In the genomic region with DNA sequence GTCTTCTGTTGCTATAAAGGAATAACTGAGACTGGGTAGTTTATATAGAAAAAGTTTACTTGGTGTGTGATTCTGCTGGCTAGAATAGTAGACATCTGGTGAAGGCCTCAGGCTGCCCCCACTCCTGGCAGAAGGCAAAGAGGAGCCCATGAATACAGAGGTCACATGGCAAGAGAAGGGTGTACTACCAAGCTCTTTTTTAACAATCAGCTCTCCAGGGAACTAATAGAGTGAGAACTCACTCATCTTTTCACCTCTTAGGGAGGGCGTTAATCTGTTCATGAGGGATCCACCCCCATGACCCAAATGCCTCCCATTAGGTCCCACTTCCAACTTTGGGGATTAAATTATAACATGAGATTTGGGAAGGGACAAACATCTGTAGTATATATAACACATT, we compare ENCODE assay signal across 19 cellular contexts. TPM values are rescaled to one million over a fixed set of nuclear protein-coding genes. Genes with fewer than 3 reads are reported as not detected.
DNase-seq lines count a peak whose midpoint lies in the region; FAIRE-seq and TF ChIP-seq lines count a peak whose summit lies in the region.
"Had no signal": no experiment of that assay in that cellular context is flagged by ENCODE, and none has a peak within 500 bp of the region (broad histone marks: within the 10 kb centered on the region; RNA-seq: fewer than 3 reads in every experiment).

No MANE protein-coding gene starts in this region.

- no peak for FAIRE-seq in HTR-8/SVneo (lab: Jason Lieb, UNC)
- FAIRE-seq: GM12891, GM18507 had no signal

- intact Hi-C loops in activated CD4-positive, alpha-beta T cell treated with anti-CD3 and anti-CD28 coated beads, Interleukin-2, amount 10 ng/mL, durations not matched to agents 24 days and 14 days (cut with micrococcal nuclease) = no loop called here
- intact Hi-C loops in activated T-helper 1 cell treated with anti-CD3 and anti-CD28 coated beads, Interleukin-12 subunit alpha, Interleukin-12 subunit beta, Interleukin-2, Interleukin-4 antibody, amounts not matched to agents 30 ng/mL and 10 ng/mL and 1 ng/mL, durations not matched to agents 14 hours and 24 hours and 36 hours (cut with micrococcal nuclease) = no loop called here

- H3K23ac ChIP-seq in mesendoderm (ENCODE audit: low read length) = no peak overlapping the region

- H3K18ac ChIP-seq in mesendoderm (ENCODE audit: low read length) = no peak overlapping the region

- no peak overlapping the region for H3K4me2 ChIP-seq in mesendoderm (ENCODE audit: low read length)
- H3K4me2 ChIP-seq: GM23338 had no signal

- H3K79me1 ChIP-seq in mesendoderm (ENCODE audit: low read length) = peaks cover 2% of the 10 kb centered on the region

- no peak for TF ChIP-seq CTCF in endodermal cell (conservative IDR thresholded peaks at IDR 0.05)

- peaks cover 30% of the 10 kb centered on the region for H3K4me1 Mint-ChIP-seq in activated CD4-positive, alpha-beta T cell treated with anti-CD3 and anti-CD28 coated beads, Interleukin-2, amount 10 ng/mL, durations not matched to agents 24 days and 14 days
- peaks cover 33% of the 10 kb centered on the region for H3K4me1 Mint-ChIP-seq in activated T-helper 1 cell treated with anti-CD3 and anti-CD28 coated beads, Interleukin-12 subunit alpha, Interleukin-12 subunit beta, Interleukin-2, Interleukin-4 antibody, amounts not matched to agents 30 ng/mL and 10 ng/mL and 1 ng/mL, durations not matched to agents 14 hours and 24 hours and 36 hours (ENCODE audit: low read depth)
- peaks cover 27% of the 10 kb centered on the region for H3K4me1 Mint-ChIP-seq in endodermal cell

- no peak overlapping the region for H2BK120ac ChIP-seq in mesendoderm (ENCODE audit: low read depth, low read length)

- H3K4ac ChIP-seq in mesendoderm (ENCODE audit: low read depth, low read length) = no peak overlapping the region

- no peaks in the 10 kb centered on the region for H3K9me3 ChIP-seq in endodermal cell (ENCODE audit: control insufficient read depth, low read length)

- no peaks in the 10 kb centered on the region for H3K9me3 Mint-ChIP-seq in activated CD4-positive, alpha-beta T cell treated with anti-CD3 and anti-CD28 coated beads, Interleukin-2, amount 10 ng/mL, durations not matched to agents 24 days and 14 days
- H3K9me3 Mint-ChIP-seq in activated T-helper 1 cell treated with anti-CD3 and anti-CD28 coated beads, Interleukin-12 subunit alpha, Interleukin-12 subunit beta, Interleukin-2, Interleukin-4 antibody, amounts not matched to agents 30 ng/mL and 10 ng/mL and 1 ng/mL, durations not matched to agents 14 hours and 24 hours and 36 hours = no peaks in the 10 kb centered on the region
- H3K9me3 Mint-ChIP-seq in endodermal cell = no peaks in the 10 kb centered on the region
- H3K9me3 Mint-ChIP-seq: GM23338, H9 had no signal

- H3K4me3 Mint-ChIP-seq in activated CD4-positive, alpha-beta T cell treated with anti-CD3 and anti-CD28 coated beads, Interleukin-2, amount 10 ng/mL, durations not matched to agents 24 days and 14 days = no peak overlapping the region
- H3K4me3 Mint-ChIP-seq in activated T-helper 1 cell treated with anti-CD3 and anti-CD28 coated beads, Interleukin-12 subunit alpha, Interleukin-12 subunit beta, Interleukin-2, Interleukin-4 antibody, amounts not matched to agents 30 ng/mL and 10 ng/mL and 1 ng/mL, durations not matched to agents 14 hours and 24 hours and 36 hours = no peak overlapping the region
- H3K4me3 Mint-ChIP-seq in endodermal cell = no peak overlapping the region
- H3K4me3 Mint-ChIP-seq: CD4-positive, alpha-beta memory T cell; GM23338; H9 had no signal

- H2BK15ac ChIP-seq in mesendoderm (replicated peaks; ENCODE audit: low read depth) = no peak overlapping the region

- H3K56ac ChIP-seq in mesendoderm (ENCODE audit: low read length) = no peak overlapping the region

- H3K27ac Mint-ChIP-seq in activated CD4-positive, alpha-beta T cell treated with anti-CD3 and anti-CD28 coated beads, Interleukin-2, amount 10 ng/mL, durations not matched to agents 24 days and 14 days = peak overlapping the region; percentile 43
- H3K27ac Mint-ChIP-seq in activated T-helper 1 cell treated with anti-CD3 and anti-CD28 coated beads, Interleukin-12 subunit alpha, Interleukin-12 subunit beta, Interleukin-2, Interleukin-4 antibody, amounts not matched to agents 30 ng/mL and 10 ng/mL and 1 ng/mL, durations not matched to agents 14 hours and 24 hours and 36 hours = peak overlapping the region; percentile 46
- H3K27ac Mint-ChIP-seq in endodermal cell = no peak overlapping the region
- H3K27ac Mint-ChIP-seq: CD4-positive, alpha-beta memory T cell; GM23338; H9 had no signal

- H3K36me3 Mint-ChIP-seq in activated CD4-positive, alpha-beta T cell treated with anti-CD3 and anti-CD28 coated beads, Interleukin-2, amount 10 ng/mL, durations not matched to agents 24 days and 14 days (ENCODE audit: low read depth) = peaks cover 48% of the 10 kb centered on the region
- peaks cover 30% of the 10 kb centered on the region for H3K36me3 Mint-ChIP-seq in activated T-helper 1 cell treated with anti-CD3 and anti-CD28 coated beads, Interleukin-12 subunit alpha, Interleukin-12 subunit beta, Interleukin-2, Interleukin-4 antibody, amounts not matched to agents 30 ng/mL and 10 ng/mL and 1 ng/mL, durations not matched to agents 14 hours and 24 hours and 36 hours (ENCODE audit: low read depth)
- peaks cover 50% of the 10 kb centered on the region for H3K36me3 Mint-ChIP-seq in endodermal cell (ENCODE audit: low read depth)
- H3K36me3 Mint-ChIP-seq: CD4-positive, alpha-beta memory T cell had no signal

- H3K27me3 ChIP-seq in endodermal cell (ENCODE audit: control insufficient read depth, insufficient read depth, low read length, poor library complexity, severe bottlenecking) (no peaks in the 10 kb centered on the region), mesendoderm (ENCODE audit: insufficient read depth, low read length, poor library complexity) (no peaks in the 10 kb centered on the region)

- H3K79me2 ChIP-seq in mesendoderm (ENCODE audit: control insufficient read depth, insufficient read depth, low read length) = peaks cover 14% of the 10 kb centered on the region

- no peak overlapping the region for H4K8ac ChIP-seq in mesendoderm (ENCODE audit: low read depth, low read length)

- no peak overlapping the region for H2BK5ac ChIP-seq in mesendoderm (ENCODE audit: low read length)

- WGBS in endodermal cell (ENCODE audit: insufficient coverage in 1 of 2, insufficient read length in 1 of 2), 2 experiments = 45% methylated on average over 1 of the region's 1 CpG; no CpG with 5 or more reads in 1 of the 2 experiments
- no CpG with 5 or more reads among the region's 1 CpG for WGBS in mesendoderm (ENCODE audit: extremely low coverage, insufficient coverage, low lambda C conversion rate)

- H3K4me3 ChIP-seq in endodermal cell (ENCODE audit: low read length) (no peak overlapping the region), mesendoderm (ENCODE audit: low read length) (no peak overlapping the region)
- H3K4me3 ChIP-seq: GM23338 had no signal

- no peak overlapping the region for H3K27ac ChIP-seq in endodermal cell (ENCODE audit: low read depth, low read length)
- H3K27ac ChIP-seq in mesendoderm (ENCODE audit: low read depth, low read length) = no peak overlapping the region

- H3K9ac ChIP-seq in endodermal cell (ENCODE audit: extremely low read depth, low read length, poor library complexity, severe bottlenecking) (no peak overlapping the region), mesendoderm (ENCODE audit: low read length) (no peak overlapping the region)

- H4K5ac ChIP-seq in mesendoderm (ENCODE audit: low read length) = no peak overlapping the region

- no peak for DNase-seq in activated CD4-positive, alpha-beta T cell treated with anti-CD3 and anti-CD28 coated beads, Interleukin-2, amount 10 ng/mL, durations not matched to agents 24 days and 14 days
- DNase-seq in activated CD4-positive, alpha-beta T cell treated with anti-CD3 and anti-CD28 coated beads for 48 hours = no peak
- no peak for DNase-seq in activated T-helper 1 cell treated with anti-CD3 and anti-CD28 coated beads, Interleukin-12 subunit alpha, Interleukin-12 subunit beta, Interleukin-2, Interleukin-4 antibody, amounts not matched to agents 30 ng/mL and 10 ng/mL and 1 ng/mL, durations not matched to agents 14 hours and 24 hours and 36 hours (ENCODE audit: low spot score)
- DNase-seq in endodermal cell (peak; percentile 55), mesendoderm (peak; percentile 55), NCI-H1092 (lab: John Stamatoyannopoulos, UW) (no peak), NCI-H1436 (lab: John Stamatoyannopoulos, UW) (no peak), HTR-8/SVneo (ENCODE audit: insufficient read length, low spot score) (no peak)
- DNase-seq: C1 segment of cervical spinal cord; Calu3; CD4-positive, alpha-beta memory T cell; COR-L47; DMS79; EL; GDM1; H9 had no signal

- no peaks in the 10 kb centered on the region for H3K27me3 Mint-ChIP-seq in activated CD4-positive, alpha-beta T cell treated with anti-CD3 and anti-CD28 coated beads, Interleukin-2, amount 10 ng/mL, durations not matched to agents 24 days and 14 days
- H3K27me3 Mint-ChIP-seq in activated T-helper 1 cell treated with anti-CD3 and anti-CD28 coated beads, Interleukin-12 subunit alpha, Interleukin-12 subunit beta, Interleukin-2, Interleukin-4 antibody, amounts not matched to agents 30 ng/mL and 10 ng/mL and 1 ng/mL, durations not matched to agents 14 hours and 24 hours and 36 hours (ENCODE audit: insufficient read depth) = no peaks in the 10 kb centered on the region
- no peaks in the 10 kb centered on the region for H3K27me3 Mint-ChIP-seq in endodermal cell (ENCODE audit: insufficient read depth)
- H3K27me3 Mint-ChIP-seq: CD4-positive, alpha-beta memory T cell had no signal

- peaks cover 41% of the 10 kb centered on the region for H3K36me3 ChIP-seq in endodermal cell (ENCODE audit: control insufficient read depth, insufficient read depth, low read length)
- no peaks in the 10 kb centered on the region for H3K36me3 ChIP-seq in mesendoderm (ENCODE audit: control insufficient read depth, insufficient read depth, low read length)

- no peak overlapping the region for H2AK5ac ChIP-seq in mesendoderm (ENCODE audit: low read length)

- no peaks in the 10 kb centered on the region for H3K4me1 ChIP-seq in endodermal cell (ENCODE audit: control insufficient read depth, insufficient read depth, low read length)
- H3K4me1 ChIP-seq in mesendoderm (ENCODE audit: control insufficient read depth, low read depth, low read length) = no peaks in the 10 kb centered on the region

RNA-seq across cellular contexts. Expression of a gene that starts 9.3 kb away (rescaled TPM):
- total RNA-seq in activated CD4-positive, alpha-beta T cell treated with anti-CD3 and anti-CD28 coated beads, Interleukin-2, amount 10 ng/mL, durations not matched to agents 24 days and 14 days = 90.4 and 99.5 TPM in 2 replicates
- 91.0 and 94.8 TPM in 2 replicates for total RNA-seq in activated T-helper 1 cell treated with anti-CD3 and anti-CD28 coated beads, Interleukin-12 subunit alpha, Interleukin-12 subunit beta, Interleukin-2, Interleukin-4 antibody, amounts not matched to agents 30 ng/mL and 10 ng/mL and 1 ng/mL, durations not matched to agents 14 hours and 24 hours and 36 hours
- 10 to 100 TPM; 45.5 to 73.8 TPM for total RNA-seq in endodermal cell
- 42.6 TPM for polyA plus RNA-seq in endodermal cell (2013, experiment 1 of 2)
- 30.9 TPM for polyA plus RNA-seq in endodermal cell (2013, experiment 2 of 2)
- polyA plus RNA-seq in mesendoderm (2013, experiment 1 of 2) = 58.2 TPM
- polyA plus RNA-seq in mesendoderm (2013, experiment 2 of 2) = 59.4 TPM

RNA-seq across cellular contexts. Expression of a gene that starts 9.5 kb away (rescaled TPM):
- total RNA-seq in activated CD4-positive, alpha-beta T cell treated with anti-CD3 and anti-CD28 coated beads, Interleukin-2, amount 10 ng/mL, durations not matched to agents 24 days and 14 days = 34.4 and 36.8 TPM in 2 replicates
- total RNA-seq in activated T-helper 1 cell treated with anti-CD3 and anti-CD28 coated beads, Interleukin-12 subunit alpha, Interleukin-12 subunit beta, Interleukin-2, Interleukin-4 antibody, amounts not matched to agents 30 ng/mL and 10 ng/mL and 1 ng/mL, durations not matched to agents 14 hours and 24 hours and 36 hours = 33.2 and 33.8 TPM in 2 replicates
- 10 to 100 TPM; 27.6 to 32.8 TPM for total RNA-seq in endodermal cell
- 22.5 TPM for polyA plus RNA-seq in endodermal cell (2013, experiment 1 of 2)
- 21.6 TPM for polyA plus RNA-seq in endodermal cell (2013, experiment 2 of 2)
- polyA plus RNA-seq in mesendoderm (2013, experiment 1 of 2) = 17.9 TPM
- 17.7 TPM for polyA plus RNA-seq in mesendoderm (2013, experiment 2 of 2)

Comparison
In these comparisons a context has a peak if more than half of its experiments do, and no peak if none do; other contexts are left out.
1. DNase-seq: peak in endodermal cell (single experiment) and mesendoderm (single experiment); none in activated CD4-positive, alpha-beta T cell treated with anti-CD3 and anti-CD28 coated beads, Interleukin-2, amount 10 ng/mL, durations not matched to agents 24 days and 14 days (single experiment), activated CD4-positive, alpha-beta T cell treated with anti-CD3 and anti-CD28 coated beads for 48 hours (single experiment), activated T-helper 1 cell treated with anti-CD3 and anti-CD28 coated beads, Interleukin-12 subunit alpha, Interleukin-12 subunit beta, Interleukin-2, Interleukin-4 antibody, amounts not matched to agents 30 ng/mL and 10 ng/mL and 1 ng/mL, durations not matched to agents 14 hours and 24 hours and 36 hours (single experiment), NCI-H1092 (single experiment), NCI-H1436 (single experiment) and HTR-8/SVneo (single experiment).